ENCODE assay signal across 19 cellular contexts in the genomic region with DNA sequence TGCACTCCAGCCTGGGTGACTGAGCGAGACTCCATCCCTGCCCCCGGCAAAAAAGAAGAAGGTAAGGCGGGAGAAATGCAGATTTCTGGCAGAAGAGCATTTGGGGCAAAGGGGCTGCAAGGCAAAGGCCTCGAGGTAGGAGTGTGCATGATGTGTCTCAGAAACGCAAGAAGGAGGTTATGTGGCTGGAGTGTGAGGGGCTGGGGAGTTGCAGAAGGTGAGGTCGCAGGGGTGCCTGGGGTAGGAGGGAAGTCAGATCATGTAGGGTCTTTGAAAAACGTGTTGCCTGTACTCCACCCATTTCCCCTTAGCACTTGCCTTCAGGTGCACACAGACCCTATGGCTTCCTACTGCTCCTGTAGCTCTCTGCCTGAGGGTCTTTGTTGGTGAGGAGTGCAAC. TPM values are rescaled to one million over a fixed set of nuclear protein-coding genes. Genes with fewer than 3 reads are reported as not detected.
DNase-seq lines count a peak whose midpoint lies in the region; ATAC-seq, FAIRE-seq and TF ChIP-seq lines count a peak whose summit lies in the region.
"Had no signal": no experiment of that assay in that cellular context is flagged by ENCODE, and none has a peak within 500 bp of the region (broad histone marks: within the 10 kb centered on the region; RNA-seq: fewer than 3 reads in every experiment).

No MANE protein-coding gene starts in this region.

- TF ChIP-seq RAD21 in H1 (IDR thresholded peaks at IDR 0.05 in 1 of 2, conservative IDR thresholded peaks at IDR 0.05 in 1 of 2; ENCODE audit: low read depth in 2 of 2, low read length in 2 of 2): no peak

- H3K27me3 Mint-ChIP-seq in H9 (ENCODE audit: low read depth): peaks cover 9% of the 10 kb centered on the region
- H3K27me3 Mint-ChIP-seq in neural progenitor cell (ENCODE audit: insufficient read depth, low read depth): peaks cover 12% of the 10 kb centered on the region

- H3K27me3 ChIP-seq in right atrium auricular region (no peaks in the 10 kb centered on the region), H1 (replicated peaks in 1 of 4; ENCODE audit: control insufficient read depth in 3 of 4, extremely low read depth in 1 of 4, insufficient read depth in 3 of 4, low read length in 3 of 4) (no peaks in the 10 kb centered on the region), spleen (replicated peaks in 1 of 7) (peaks cover 0 to 3% (median 0%) of the 10 kb centered on the region in 7 donors), H9 (ENCODE audit: insufficient read depth, low read length) (no peaks in the 10 kb centered on the region), neural progenitor cell (no peaks in the 10 kb centered on the region)
- H3K27me3 ChIP-seq: BLaER1 treated with 17β-estradiol and CSF1 and Interleukin-3, amounts not matched to agents 10 nM and 100 nM had no signal

- no peaks in the 10 kb centered on the region for H3K23me2 ChIP-seq in H1 (ENCODE audit: low read depth, low read length)
- no peaks in the 10 kb centered on the region for H3K23me2 ChIP-seq in H9 (ENCODE audit: insufficient read length, low read depth, low read length, poor library complexity, severe bottlenecking)

- no peaks in the 10 kb centered on the region for H3K79me2 ChIP-seq in H1 (ENCODE audit: control insufficient read depth in 1 of 2, insufficient read depth in 2 of 2, low read length in 2 of 2)
- H3K79me2 ChIP-seq in H9 (ENCODE audit: insufficient read depth, low read length): 0 out of 2 replicates have a peak, but pooled peaks cover under 1% of the 10 kb centered on the region
- no peaks in the 10 kb centered on the region for H3K79me2 ChIP-seq in neural progenitor cell (ENCODE audit: low read depth)

- no peak for TF ChIP-seq EP300 in H1 (IDR thresholded peaks at IDR 0.05; ENCODE audit: borderline replicate concordance in 1 of 2, low read depth in 2 of 2, low read length in 2 of 2)

- no peak overlapping the region for H3K4me2 ChIP-seq in H1 (ENCODE audit: insufficient read depth in 1 of 2, low read depth in 2 of 2, low read length in 2 of 2)
- no peak overlapping the region for H3K4me2 ChIP-seq in H9 (ENCODE audit: insufficient read depth, insufficient read length, low read length)
- no peak overlapping the region for H3K4me2 ChIP-seq in neural progenitor cell
- H3K4me2 ChIP-seq: BLaER1 treated with 17β-estradiol and CSF1 and Interleukin-3, amounts not matched to agents 10 nM and 100 nM had no signal

- no peak overlapping the region for H3T11ph ChIP-seq in H9 (ENCODE audit: low read length)

- H4K5ac ChIP-seq in H1 (ENCODE audit: insufficient read length, low read depth, low read length): no peak overlapping the region
- no peak overlapping the region for H4K5ac ChIP-seq in H9 (ENCODE audit: insufficient read length, low read depth, low read length)

- intact Hi-C loops in left ventricle myocardium superior (cut with micrococcal nuclease): no loop called here
- intact Hi-C loops in spleen (cut with DNase I; ENCODE audit: low total_unique reads): no loop called here

- H3K56ac ChIP-seq in H1 (replicated peaks; ENCODE audit: insufficient read length, low read depth, low read length) (no peak overlapping the region), H9 (ENCODE audit: insufficient read length, low read depth, low read length) (no peak overlapping the region)

- POLR2A ChIA-PET in H1 (lab: Charles Lee; ENCODE audit: partially characterized antibody): interaction anchor here (0.6 kb wide), 1 partner anchor 29 kb away, joined by 3 read pairs; no protein-coding TSS in a partner anchor

- H4K91ac ChIP-seq in H1 (replicated peaks; ENCODE audit: insufficient read length, low read length): no peak overlapping the region
- no peak overlapping the region for H4K91ac ChIP-seq in H9 (ENCODE audit: insufficient read length, low read depth, low read length)

- H3K4me3 Mint-ChIP-seq in H9: no peak overlapping the region
- no peak overlapping the region for H3K4me3 Mint-ChIP-seq in neural progenitor cell
- H3K4me3 Mint-ChIP-seq: B cell; CD4-positive, CD25-positive, alpha-beta regulatory T cell; CD8-positive, alpha-beta memory T cell had no signal

- H3F3A ChIP-seq in neural progenitor cell (ENCODE audit: low read depth): no peaks in the 10 kb centered on the region

- H3K4me1 Mint-ChIP-seq in H9 (no peaks in the 10 kb centered on the region), neural progenitor cell (no peaks in the 10 kb centered on the region)
- H3K4me1 Mint-ChIP-seq: B cell; CD8-positive, alpha-beta memory T cell had no signal

- H2BK120ac ChIP-seq in H1 (replicated peaks; ENCODE audit: low read depth, low read length) (no peak overlapping the region), H9 (ENCODE audit: low read depth, low read length, poor library complexity, severe bottlenecking) (no peak overlapping the region)

- WGBS in H1 (ENCODE audit: extremely low coverage in 1 of 2, insufficient coverage in 1 of 2, insufficient read length in 1 of 2, insufficient replicate concordance in 2 of 2, low coverage in 1 of 2, low lambda C conversion rate in 2 of 2, missing lambda C conversion rate in 1 of 2), 2 experiments: 90% methylated on average over 7 of the region's 7 CpGs; no CpG with 5 or more reads in 1 of the 2 experiments
- 78 to 88% (median 78%) methylated on average over 7 of the region's 7 CpGs for WGBS in spleen, 5 donors
- WGBS in H9 (ENCODE audit: extremely low coverage, insufficient read length, low lambda C conversion rate): no CpG with 5 or more reads among the region's 7 CpGs

- H2BK12ac ChIP-seq in H1 (ENCODE audit: low read depth, low read length): no peak overlapping the region
- H2BK12ac ChIP-seq in H9 (ENCODE audit: insufficient read length, low read depth, low read length): no peak overlapping the region

- H3K9ac ChIP-seq in H1 (replicated peaks in 1 of 4; ENCODE audit: extremely low read depth in 1 of 4, low read depth in 3 of 4, low read length in 3 of 4) (no peak overlapping the region), H9 (ENCODE audit: extremely low read depth, insufficient read length, low read length) (no peak overlapping the region), neural progenitor cell (no peak overlapping the region)
- H3K9ac ChIP-seq: BLaER1 treated with 17β-estradiol and CSF1 and Interleukin-3, amounts not matched to agents 10 nM and 100 nM had no signal

- H3K36me3 ChIP-seq in right atrium auricular region (no peaks in the 10 kb centered on the region), H1 (ENCODE audit: control insufficient read depth in 2 of 4, insufficient read depth in 4 of 4, low read length in 3 of 4) (no peaks in the 10 kb centered on the region), spleen (no peaks in the 10 kb centered on the region), neural progenitor cell (no peaks in the 10 kb centered on the region)
- H3K36me3 ChIP-seq: BLaER1 treated with 17β-estradiol and CSF1 and Interleukin-3, amounts not matched to agents 10 nM and 100 nM; HAP-1 had no signal

- ATAC-seq in left ventricle myocardium superior: no peak

- H3K4me3 ChIP-seq in right atrium auricular region: no peak overlapping the region
- no peak overlapping the region for H3K4me3 ChIP-seq in H1 (ENCODE audit: extremely low read depth in 1 of 4, insufficient read depth in 2 of 4, low read depth in 3 of 4, low read length in 4 of 4)
- no peak overlapping the region for H3K4me3 ChIP-seq in spleen
- H3K4me3 ChIP-seq in neural progenitor cell: no peak overlapping the region
- H3K4me3 ChIP-seq: BLaER1 treated with 17β-estradiol and CSF1 and Interleukin-3, amounts not matched to agents 10 nM and 100 nM; HAP-1 had no signal

- H3K4me1 ChIP-seq in right atrium auricular region (no peaks in the 10 kb centered on the region), H1 (replicated peaks in 1 of 4; ENCODE audit: control insufficient read depth in 3 of 4, insufficient read depth in 4 of 4, low read length in 3 of 4) (no peaks in the 10 kb centered on the region), spleen (peaks cover 0 to 6% (median 2%) of the 10 kb centered on the region in 6 donors), H9 (ENCODE audit: insufficient read depth, low read length) (no peaks in the 10 kb centered on the region), neural progenitor cell (no peaks in the 10 kb centered on the region)
- H3K4me1 ChIP-seq: HAP-1 had no signal

- H3K4ac ChIP-seq in H1 (replicated peaks; ENCODE audit: insufficient read length, low read depth, low read length) (no peak overlapping the region), H9 (ENCODE audit: low read depth, low read length) (no peak overlapping the region)

- H3K36me3 Mint-ChIP-seq in H9 (ENCODE audit: insufficient read depth in 1 of 3, low read depth in 3 of 3) (no peaks in the 10 kb centered on the region), neural progenitor cell (no peaks in the 10 kb centered on the region)
- H3K36me3 Mint-ChIP-seq: CD4-positive, CD25-positive, alpha-beta regulatory T cell; CD8-positive, alpha-beta memory T cell had no signal

- H3K9me3 Mint-ChIP-seq in H9: no peaks in the 10 kb centered on the region; a peak in 1 of 5 replicates
- no peaks in the 10 kb centered on the region for H3K9me3 Mint-ChIP-seq in neural progenitor cell

- no peak overlapping the region for H3K27ac ChIP-seq in right atrium auricular region
- H3K27ac ChIP-seq in H1 (ENCODE audit: low read depth, low read length): no peak overlapping the region
- H3K27ac ChIP-seq in spleen: no peak overlapping the region
- H3K27ac ChIP-seq in H9 (ENCODE audit: insufficient read length, low read depth, low read length): no peak overlapping the region
- no peak overlapping the region for H3K27ac ChIP-seq in neural progenitor cell
- H3K27ac ChIP-seq: BLaER1 treated with 17β-estradiol and CSF1 and Interleukin-3, amounts not matched to agents 10 nM and 100 nM had no signal

- FAIRE-seq in H1 (lab: Jason Lieb, UNC): no peak
- FAIRE-seq: D721Med, G401.6, GM12891, GM19239 had no signal

- CTCF ChIA-PET in H1 (lab: Charles Lee; ENCODE audit: partially characterized antibody): interaction anchor here (0.7 to 1.8 kb wide), 4 partner anchors 12 to 48 kb away, joined by 3 to 4 read pairs (median 3); no protein-coding TSS in a partner anchor

- H3K14ac ChIP-seq in H1 (ENCODE audit: insufficient read length) (no peak overlapping the region), H9 (ENCODE audit: insufficient read depth, low read length) (no peak overlapping the region)

- H2BK5ac ChIP-seq in H1 (ENCODE audit: low read depth, low read length): 0 out of 2 replicates have a peak overlapping the region, but pooled peaks have one; percentile 69
- no peak overlapping the region for H2BK5ac ChIP-seq in H9 (ENCODE audit: insufficient read length, low read length)

- H2AFZ ChIP-seq in H1 (ENCODE audit: low read length) (no peak overlapping the region), H9 (ENCODE audit: low read length) (no peak overlapping the region), neural progenitor cell (replicated peaks) (no peak overlapping the region)

- H3K79me1 ChIP-seq in H1 (ENCODE audit: low read depth, low read length) (no peaks in the 10 kb centered on the region), H9 (ENCODE audit: insufficient read depth, low read depth, low read length, poor library complexity, severe bottlenecking) (no peaks in the 10 kb centered on the region)

- DNase-seq in right atrium auricular region (ENCODE audit: low spot score) (peak; percentile 23), left ventricle myocardium superior (no peak), H1 (ENCODE audit: low read depth in 1 of 2, low spot score in 2 of 2) (peak in 1 of 2 experiments; percentile 33), spleen (peak; percentile 30), ureter (ENCODE audit: low spot score) (peak; percentile 24), H9 (no peak), NCI-H2029 (lab: John Stamatoyannopoulos, UW) (no peak), neural progenitor cell (ENCODE audit: low spot score) (no peak)
- DNase-seq: Caco-2; CD4-positive, CD25-positive, alpha-beta regulatory T cell; CD8-positive, alpha-beta memory T cell; GOT3 had no signal

- H2BK20ac ChIP-seq in H1 (ENCODE audit: low read length): no peak overlapping the region
- no peak overlapping the region for H2BK20ac ChIP-seq in H9 (ENCODE audit: low read depth, low read length, poor library complexity, severe bottlenecking)

- H3K18ac ChIP-seq in H1 (ENCODE audit: extremely low read depth, low read length) (no peak overlapping the region), H9 (ENCODE audit: insufficient read length, low read depth, low read length) (no peak overlapping the region)

- TF ChIP-seq CTCF in right atrium auricular region (IDR thresholded peaks at IDR 0.05): no peak
- TF ChIP-seq CTCF in H1 (IDR thresholded peaks at IDR 0.05; ENCODE audit: control extremely low read depth in 1 of 3, insufficient read depth in 1 of 3, low read depth in 1 of 3, low read length in 3 of 3): no peak
- TF ChIP-seq CTCF in spleen (IDR thresholded peaks at IDR 0.05 in 8 of 11, conservative IDR thresholded peaks at IDR 0.05 in 3 of 11): no peak
- TF ChIP-seq CTCF in H9 (conservative IDR thresholded peaks at IDR 0.05): no peak
- no peak for TF ChIP-seq CTCF in neural progenitor cell (IDR thresholded peaks at IDR 0.05)

- H4K8ac ChIP-seq in H1 (ENCODE audit: extremely low read depth, insufficient read depth, low read length) (no peak overlapping the region), H9 (replicated peaks; ENCODE audit: insufficient read length, low read depth, low read length) (no peak overlapping the region)

- no peak overlapping the region for H2AK5ac ChIP-seq in H1 (ENCODE audit: low read depth, low read length)
- no peak overlapping the region for H2AK5ac ChIP-seq in H9 (ENCODE audit: insufficient read length, low read length)

- no peaks in the 10 kb centered on the region for H3K9me3 ChIP-seq in right atrium auricular region
- no peaks in the 10 kb centered on the region for H3K9me3 ChIP-seq in H1 (ENCODE audit: insufficient read depth in 2 of 2, low read depth in 1 of 2, low read length in 1 of 2)
- no peaks in the 10 kb centered on the region for H3K9me3 ChIP-seq in spleen
- H3K9me3 ChIP-seq in H9 (ENCODE audit: control insufficient read depth, low read depth, low read length): no peaks in the 10 kb centered on the region
- no peaks in the 10 kb centered on the region for H3K9me3 ChIP-seq in neural progenitor cell (ENCODE audit: low read depth)
- H3K9me3 ChIP-seq: BLaER1 treated with 17β-estradiol and CSF1 and Interleukin-3, amounts not matched to agents 10 nM and 100 nM; Caco-2; HAP-1 had no signal

- TF ChIP-seq POLR2A in H1 (IDR thresholded peaks at IDR 0.05; ENCODE audit: control extremely low read depth in 1 of 2, low read depth in 2 of 2, low read length in 2 of 2): no peak
- no peak for TF ChIP-seq POLR2A in spleen (IDR thresholded peaks at IDR 0.05)

- no peak overlapping the region for H3K23ac ChIP-seq in H1 (ENCODE audit: insufficient read length)
- no peak overlapping the region for H3K23ac ChIP-seq in H9 (ENCODE audit: insufficient read length, low read depth, low read length)

- no peak overlapping the region for H2BK15ac ChIP-seq in H1 (ENCODE audit: low read length)
- H2BK15ac ChIP-seq in H9 (ENCODE audit: low read depth, low read length): no peak overlapping the region

- H3K27ac Mint-ChIP-seq in H9 (peak overlapping the region in 1 of 3 experiments; percentile 90; a peak in 1 of 7 replicates), neural progenitor cell (no peak overlapping the region)
- H3K27ac Mint-ChIP-seq: B cell; CD4-positive, CD25-positive, alpha-beta regulatory T cell; CD8-positive, alpha-beta memory T cell had no signal

- H4K20me1 ChIP-seq in H1 (replicated peaks in 1 of 2; ENCODE audit: control insufficient read depth in 1 of 2, insufficient read depth in 2 of 2, low read length in 2 of 2) (no peaks in the 10 kb centered on the region), H9 (ENCODE audit: control insufficient read depth, insufficient read depth, insufficient read length) (no peaks in the 10 kb centered on the region), neural progenitor cell (ENCODE audit: low read depth) (no peaks in the 10 kb centered on the region)
- H4K20me1 ChIP-seq: BLaER1 treated with 17β-estradiol and CSF1 and Interleukin-3, amounts not matched to agents 10 nM and 100 nM had no signal

RNA-seq across cellular contexts. Expression of a gene that starts 29.9 kb away (rescaled TPM):
- total RNA-seq in right atrium auricular region: 10 to 100 TPM in 1 of 2 donors, 1 to 10 TPM in 1; 8.6 to 24.4 TPM
- 9.6 TPM for total RNA-seq in left ventricle myocardium superior
- 25.1 and 25.5 TPM in 2 replicates for total RNA-seq in H1 (2021; fragmentation: NEBNext Ultra II Directional; extraction: Animal tissue kit (Norgen Biotek cat#: 25700))
- polyA plus RNA-seq in H1 (2011; rRNA removed): 27.0 and 51.8 TPM in 2 replicates
- 48.8 TPM for polyA plus RNA-seq in H1 (2011; cell fraction: cytosol; rRNA removed)
- 79.7 TPM for polyA plus RNA-seq in H1 (2011; cell fraction: nucleus; rRNA removed)
- 15.0 to 22.9 TPM (median 20.8 TPM) in 4 replicates for polyA plus RNA-seq in H1 (2012, experiment 1 of 2)
- polyA plus RNA-seq in H1 (2012, experiment 2 of 2): 16.1 TPM
- polyA plus RNA-seq in H1 (2013, experiment 1 of 2): 13.7 TPM
- 12.4 TPM for polyA plus RNA-seq in H1 (2013, experiment 2 of 2)
- 20.1 and 20.2 TPM in 2 replicates for polyA minus RNA-seq in H1 (2011; rRNA and poly(A)+ RNA removed)
- 14.8 TPM for polyA minus RNA-seq in H1 (2011; cell fraction: cytosol; rRNA and poly(A)+ RNA removed)
- polyA minus RNA-seq in H1 (2011; cell fraction: nucleus; rRNA and poly(A)+ RNA removed): 15.7 TPM
- total RNA-seq in spleen: 10 to 100 TPM in 6 of 7 donors, 1 to 10 TPM in 1; 9.7 to 31.8 (median 23.9) TPM
- 10 to 100 TPM in 1 of 3 donors, 1 to 10 TPM in 2; 7.6 to 18.8 (median 8.5) TPM for polyA plus RNA-seq in spleen
- 49.3 TPM for total RNA-seq in ureter
- total RNA-seq in H9 (2021): 59.9 and 63.8 TPM in 2 replicates
- total RNA-seq in neural progenitor cell (ENCODE audit: low replicate concordance): 26.4 and 84.4 TPM in 2 replicates

Comparison
In these comparisons a context has a peak if more than half of its experiments do, and no peak if none do; other contexts are left out.
1. DNase-seq: peak in right atrium auricular region (single experiment), spleen (single experiment) and ureter (single experiment); none in left ventricle myocardium superior (single experiment), H9 (single experiment), NCI-H2029 (single experiment) and neural progenitor cell (single experiment).